ENCODE assay signal across 21 cellular contexts in genomic region chr21:33771976-33772375, GRCh38.
"Had no signal": no experiment of that assay in that cellular context is flagged by ENCODE, and none has a peak within 500 bp of the region (broad histone marks: within the 10 kb centered on the region; RNA-seq: fewer than 3 reads in every experiment).

No MANE protein-coding gene starts in this region.

- H3K4me3 ChIP-seq: coronary artery, dorsolateral prefrontal cortex, esophagus muscularis mucosa, gastrocnemius medialis, heart right ventricle, left lung, lower lobe of right lung, mucosa of descending colon had no signal

- H3K27me3 ChIP-seq: dorsolateral prefrontal cortex, esophagus muscularis mucosa, gastrocnemius medialis, heart right ventricle, left lung had no signal

- H3K4me3 Mint-ChIP-seq: mesothelial cell of epicardium, naive B cell had no signal

- H3K27ac ChIP-seq: coronary artery, dorsolateral prefrontal cortex, esophagus muscularis mucosa, gastrocnemius medialis, heart right ventricle, left lung, lower lobe of right lung had no signal

- ATAC-seq: gastrocnemius medialis, heart right ventricle, left cardiac atrium, left lung, left ventricle myocardium superior, lower lobe of right lung, mucosa of descending colon had no signal

- H3K9me3 ChIP-seq: esophagus muscularis mucosa, gastrocnemius medialis, heart right ventricle, left lung, lower lobe of right lung, mucosa of descending colon had no signal

- H3K4me1 ChIP-seq: esophagus muscularis mucosa, gastrocnemius medialis, heart right ventricle, left lung had no signal

- H3K4me1 Mint-ChIP-seq: naive B cell had no signal

- H3K27ac Mint-ChIP-seq: mesothelial cell of epicardium, naive B cell had no signal

- DNase-seq: dermis blood vessel endothelial cell; dorsolateral prefrontal cortex; effector CD4-positive, alpha-beta T cell; effector memory CD4-positive, alpha-beta T cell; foreskin fibroblast; foreskin melanocyte; gastrocnemius medialis; glutamatergic neuron; head of caudate nucleus; heart right ventricle; hippocampal formation; left cardiac atrium; left lung; left ventricle myocardium superior; lower lobe of right lung; mesenchymal stem cell; mucosa of descending colon; naive B cell had no signal
